Comparison of ENCODE assay signal across 31 cellular contexts in genomic region chr11:132301465-132301864, GRCh38.
DNase-seq lines count a peak whose midpoint lies in the region; ATAC-seq, FAIRE-seq and TF ChIP-seq lines count a peak whose summit lies in the region.
"Had no signal": no experiment of that assay in that cellular context is flagged by ENCODE, and none has a peak within 500 bp of the region (broad histone marks: within the 10 kb centered on the region; RNA-seq: fewer than 3 reads in every experiment).

No MANE protein-coding gene starts in this region.

- DNase-seq in GM12892 (ENCODE audit: insufficient read length) (no peak), gastrocnemius medialis (no peak), substantia nigra (lab: John Stamatoyannopoulos, UW) (no peak), AG20443 (ENCODE audit: low spot score) (no peak)
- DNase-seq: 8988T; ACHN; AML-193; BE2C; C1 segment of cervical spinal cord; Caco-2; Calu3; CD4-positive, alpha-beta memory T cell; CD4-positive, alpha-beta T cell; CD4-positive, CD25-positive, alpha-beta regulatory T cell; CD8-positive, alpha-beta memory T cell; CD8-positive, alpha-beta T cell; COR-L47; DMS 273 treated with DMSO at 0.1 percent for 48 hours; DMS153; DMS53; DMS79; DMS79 treated with DMSO at 0.1 percent for 48 hours; DND-41; EL had no signal

- FAIRE-seq in GM12892 (lab: Jason Lieb, UNC), result peak; percentile 71
- FAIRE-seq: A204.1, A549, D721Med had no signal

- peak; percentile 78 to 81 for ATAC-seq in gastrocnemius medialis
- ATAC-seq: A549; CD8-positive, alpha-beta T cell had no signal

- in situ Hi-C loops in gastrocnemius medialis (cut with MboI; ENCODE audit: low sequenced_read_pairs in 4 of 4), result no loop called here

- no peak for TF ChIP-seq CTCF in gastrocnemius medialis (IDR thresholded peaks at IDR 0.05 in 4 of 5, conservative IDR thresholded peaks at IDR 0.05 in 1 of 5)

- TF ChIP-seq POLR2A in GM12892 (IDR thresholded peaks at IDR 0.05; ENCODE audit: low read depth, low read length), result no peak
- TF ChIP-seq POLR2A in gastrocnemius medialis (IDR thresholded peaks at IDR 0.05), result no peak

- H3K4me1 ChIP-seq in gastrocnemius medialis, result peaks cover 0 to 10% of the 10 kb centered on the region in 2 donors
- H3K4me1 ChIP-seq: A549; BE2C; BLaER1; BLaER1 treated with 17β-estradiol and CSF1 and Interleukin-3, amounts not matched to agents 10 nM and 100 nM; Caco-2 had no signal

- no peaks in the 10 kb centered on the region for H3K9me3 ChIP-seq in gastrocnemius medialis
- H3K9me3 ChIP-seq: A549, BE2C, BLaER1, Caco-2 had no signal

- no peak overlapping the region for H3K27ac ChIP-seq in gastrocnemius medialis
- no peak overlapping the region for H3K27ac ChIP-seq in substantia nigra (ENCODE audit: low read depth, low read length, poor library complexity, severe bottlenecking)
- H3K27ac ChIP-seq: 22Rv1; A549; BLaER1; BLaER1 treated with 17β-estradiol and CSF1 and Interleukin-3, amounts not matched to agents 10 nM and 100 nM; C4-2B had no signal

- H3K27me3 ChIP-seq in gastrocnemius medialis, result no peaks in the 10 kb centered on the region
- H3K27me3 ChIP-seq: BE2C; BLaER1; BLaER1 treated with 17β-estradiol and CSF1 and Interleukin-3, amounts not matched to agents 10 nM and 100 nM had no signal

- H3K4me3 ChIP-seq in gastrocnemius medialis, result no peak overlapping the region
- H3K4me3 ChIP-seq: A549; BLaER1; BLaER1 treated with 17β-estradiol and CSF1 and Interleukin-3, amounts not matched to agents 10 nM and 100 nM had no signal

- H3K36me3 ChIP-seq in gastrocnemius medialis, result no peaks in the 10 kb centered on the region
- H3K36me3 ChIP-seq: BE2C; BLaER1; BLaER1 treated with 17β-estradiol and CSF1 and Interleukin-3, amounts not matched to agents 10 nM and 100 nM had no signal

- intact Hi-C loops in gastrocnemius medialis (cut with DNase I; ENCODE audit: low total_unique reads), result no loop called here
